Comparison of ENCODE assay signal across 8 cellular contexts in the genomic region with DNA sequence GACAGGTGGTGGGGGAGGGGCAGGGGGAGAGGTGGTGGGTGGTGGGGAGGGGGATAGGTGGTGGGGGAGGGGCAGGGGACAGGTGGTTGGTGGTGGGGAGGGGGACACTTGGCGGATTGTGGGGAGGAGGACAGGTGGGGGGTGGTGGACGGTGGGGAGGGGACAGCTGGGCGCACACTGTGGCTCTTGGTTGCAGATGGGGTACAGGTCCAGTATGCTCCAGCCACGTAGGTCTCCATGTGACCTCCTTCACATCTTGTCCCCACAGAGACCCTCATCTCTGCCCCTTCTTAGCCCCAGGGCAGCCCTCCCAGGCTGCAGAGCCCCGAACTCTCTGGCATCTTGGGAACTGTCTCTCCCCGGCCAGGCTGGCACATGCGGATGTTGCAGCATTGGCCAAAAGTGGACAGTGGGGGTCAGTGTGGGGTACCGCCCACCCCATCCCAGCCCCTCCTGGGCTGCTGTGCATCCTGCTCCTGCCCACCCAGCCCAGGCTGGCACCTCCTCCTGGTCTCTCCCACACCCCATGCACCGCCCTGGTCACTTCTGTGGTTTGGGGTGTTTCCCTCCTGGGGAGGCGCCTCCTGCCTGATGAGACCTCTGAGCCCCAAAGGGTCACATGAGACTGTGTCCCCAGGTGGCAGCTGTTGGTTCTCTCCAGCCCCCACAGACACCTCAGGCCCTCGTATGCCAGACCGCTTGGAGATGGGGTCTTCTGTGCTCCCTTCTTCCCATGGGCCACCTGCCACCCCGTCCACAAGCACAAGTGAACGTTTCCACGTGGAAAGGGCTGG. TPM values are rescaled to one million over a fixed set of nuclear protein-coding genes. Genes with fewer than 3 reads are reported as not detected.
DNase-seq lines count a peak whose midpoint lies in the region; ATAC-seq and TF ChIP-seq lines count a peak whose summit lies in the region.

No MANE protein-coding gene starts in this region.

- TF ChIP-seq CTCF in Calu3 (IDR thresholded peaks at IDR 0.05; ENCODE audit: unreplicated experiment), result no peak

- peak; percentile 51 for ATAC-seq in GM19463 (IDR thresholded peaks at IDR 0.05; ENCODE audit: unreplicated experiment)
- no peak for ATAC-seq in sciatic nerve

- DNase-seq in T-helper 2 cell treated with Interferon-gamma antibody and Interleukin-4, amounts not matched to agents 5 μg/mL and 100 μg/mL, for 36 hours (ENCODE audit: low spot score), result no peak
- no peak for DNase-seq in T-helper 2 cell
- peak; percentile 55 for DNase-seq in sciatic nerve (ENCODE audit: low spot score)
- no peak for DNase-seq in Calu3
- no peak for DNase-seq in NCI-H2171 (lab: John Stamatoyannopoulos, UW)
- DNase-seq in NCI-H524 treated with DMSO at 0.1 percent for 48 hours (lab: John Stamatoyannopoulos, UW), result no peak

- peaks cover 24% of the 10 kb centered on the region for H3K4me1 Mint-ChIP-seq in T-helper 2 cell treated with Interferon-gamma antibody and Interleukin-4, amounts not matched to agents 5 μg/mL and 100 μg/mL, for 36 hours (ENCODE audit: low read depth)
- H3K4me1 Mint-ChIP-seq in activated naive CD8-positive, alpha-beta T cell (ENCODE audit: low read depth), result peaks cover 35% of the 10 kb centered on the region
- H3K4me1 Mint-ChIP-seq in Calu3 (ENCODE audit: low read depth, unreplicated experiment), result peaks cover 10% of the 10 kb centered on the region

- no peaks in the 10 kb centered on the region for H3K9me3 Mint-ChIP-seq in T-helper 2 cell treated with Interferon-gamma antibody and Interleukin-4, amounts not matched to agents 5 μg/mL and 100 μg/mL, for 36 hours
- H3K9me3 Mint-ChIP-seq in activated naive CD8-positive, alpha-beta T cell (ENCODE audit: low read depth), result no peaks in the 10 kb centered on the region
- H3K9me3 Mint-ChIP-seq in Calu3 (ENCODE audit: low read depth, unreplicated experiment), result no peaks in the 10 kb centered on the region

- peak overlapping the region; percentile 98 for H3K27ac Mint-ChIP-seq in T-helper 2 cell treated with Interferon-gamma antibody and Interleukin-4, amounts not matched to agents 5 μg/mL and 100 μg/mL, for 36 hours
- peak overlapping the region; percentile 90 for H3K27ac Mint-ChIP-seq in activated naive CD8-positive, alpha-beta T cell
- no peak overlapping the region for H3K27ac Mint-ChIP-seq in Calu3 (ENCODE audit: unreplicated experiment)

- intact Hi-C loops in sciatic nerve (cut with DNase I), result loop anchor here (5.0 kb wide), 1 partner anchor 87 kb away; no protein-coding TSS in a partner anchor
- intact Hi-C loops in Calu3 (cut with micrococcal nuclease; ENCODE audit: unreplicated experiment), result loop anchor here (5.0 kb wide), 1 partner anchor 272 kb away; no protein-coding TSS in a partner anchor

- CTCF ChIA-PET in Calu3 (lab: Charles Lee), result no interaction called here

- H3K36me3 Mint-ChIP-seq in T-helper 2 cell treated with Interferon-gamma antibody and Interleukin-4, amounts not matched to agents 5 μg/mL and 100 μg/mL, for 36 hours (ENCODE audit: low read depth), result no peaks in the 10 kb centered on the region
- H3K36me3 Mint-ChIP-seq in activated naive CD8-positive, alpha-beta T cell, result no peaks in the 10 kb centered on the region
- peaks cover 4% of the 10 kb centered on the region for H3K36me3 Mint-ChIP-seq in Calu3 (ENCODE audit: insufficient read depth, unreplicated experiment)

- peak overlapping the region; percentile 83 for H3K4me3 Mint-ChIP-seq in T-helper 2 cell treated with Interferon-gamma antibody and Interleukin-4, amounts not matched to agents 5 μg/mL and 100 μg/mL, for 36 hours
- peak overlapping the region; percentile 83 for H3K4me3 Mint-ChIP-seq in activated naive CD8-positive, alpha-beta T cell
- H3K4me3 Mint-ChIP-seq in Calu3 (ENCODE audit: low read depth, unreplicated experiment), result no peak overlapping the region

- BruUV-seq in Calu3 (replicated peaks; lab: Mats Ljungman, UMichigan), result no TSS peak

- H3K27me3 Mint-ChIP-seq in T-helper 2 cell treated with Interferon-gamma antibody and Interleukin-4, amounts not matched to agents 5 μg/mL and 100 μg/mL, for 36 hours (ENCODE audit: low read depth), result no peaks in the 10 kb centered on the region
- no peaks in the 10 kb centered on the region for H3K27me3 Mint-ChIP-seq in activated naive CD8-positive, alpha-beta T cell
- H3K27me3 Mint-ChIP-seq in Calu3 (ENCODE audit: unreplicated experiment), result peaks cover 16% of the 10 kb centered on the region

RNA-seq across cellular contexts. Expression of a gene that starts 7.6 kb away (rescaled TPM):
- total RNA-seq in sciatic nerve (10.2 TPM), Calu3 (2022) (21.4 and 25.5 TPM in 2 replicates)
